ENCODE assay signal across 8 cellular contexts in genomic region chr18:26655614-26656400, GRCh38.
DNase-seq lines count a peak whose midpoint lies in the region; ATAC-seq and TF ChIP-seq lines count a peak whose summit lies in the region.

No MANE protein-coding gene starts in this region.

- H3K27me3 Mint-ChIP-seq in activated T-helper 1 cell treated with anti-CD3 and anti-CD28 coated beads, Interleukin-12 subunit alpha, Interleukin-12 subunit beta, Interleukin-2, Interleukin-4 antibody, amounts not matched to agents 30 ng/mL and 10 ng/mL and 1 ng/mL, durations not matched to agents 14 hours and 24 hours and 36 hours (ENCODE audit: insufficient read depth): peaks cover 77% of the 10 kb centered on the region

- H3K9me3 Mint-ChIP-seq in activated T-helper 1 cell treated with anti-CD3 and anti-CD28 coated beads, Interleukin-12 subunit alpha, Interleukin-12 subunit beta, Interleukin-2, Interleukin-4 antibody, amounts not matched to agents 30 ng/mL and 10 ng/mL and 1 ng/mL, durations not matched to agents 14 hours and 24 hours and 36 hours: no peaks in the 10 kb centered on the region

- peak overlapping the region; percentile 41 for H3K4me3 Mint-ChIP-seq in activated T-helper 1 cell treated with anti-CD3 and anti-CD28 coated beads, Interleukin-12 subunit alpha, Interleukin-12 subunit beta, Interleukin-2, Interleukin-4 antibody, amounts not matched to agents 30 ng/mL and 10 ng/mL and 1 ng/mL, durations not matched to agents 14 hours and 24 hours and 36 hours

- H3K4me1 ChIP-seq in MM.1S (ENCODE audit: low read length): no peaks in the 10 kb centered on the region

- H3K9me3 ChIP-seq in MM.1S (replicated peaks; ENCODE audit: insufficient read depth, low read length): no peaks in the 10 kb centered on the region

- TF ChIP-seq CTCF in MM.1S (IDR thresholded peaks at IDR 0.05; ENCODE audit: low read length): no peak
- TF ChIP-seq CTCF in omental fat pad (IDR thresholded peaks at IDR 0.05): no peak

- H3K9me2 ChIP-seq in MM.1S (replicated peaks; ENCODE audit: insufficient read depth, low read length): no peaks in the 10 kb centered on the region

- intact Hi-C loops in activated T-helper 1 cell treated with anti-CD3 and anti-CD28 coated beads, Interleukin-12 subunit alpha, Interleukin-12 subunit beta, Interleukin-2, Interleukin-4 antibody, amounts not matched to agents 30 ng/mL and 10 ng/mL and 1 ng/mL, durations not matched to agents 14 hours and 24 hours and 36 hours (cut with micrococcal nuclease): loop anchor here (2.0 kb wide), 1 partner anchor 107 kb away; the partner anchor contains the start of gene KCTD1
- intact Hi-C loops in Right ventricle myocardium superior (cut with DNase I): loop anchor here (10.0 kb wide), 1 partner anchor 271 kb away; no protein-coding TSS in a partner anchor

- H3K36me3 ChIP-seq in MM.1S (replicated peaks; ENCODE audit: insufficient read depth, low read length): no peaks in the 10 kb centered on the region

- H3F3A ChIP-seq in MM.1S (ENCODE audit: insufficient read depth, low read length): peaks cover 8% of the 10 kb centered on the region; the same call in 1 of the 2 replicates

- H2AFZ ChIP-seq in MM.1S (ENCODE audit: low read length): peak overlapping the region; percentile 48; the same call in 1 of the 2 replicates

- peaks cover 18% of the 10 kb centered on the region for H3K27me3 ChIP-seq in MM.1S (replicated peaks; ENCODE audit: insufficient read depth, low read length)

- H3K79me2 ChIP-seq in MM.1S (ENCODE audit: low read length): no peaks in the 10 kb centered on the region

- H3K4me1 Mint-ChIP-seq in activated T-helper 1 cell treated with anti-CD3 and anti-CD28 coated beads, Interleukin-12 subunit alpha, Interleukin-12 subunit beta, Interleukin-2, Interleukin-4 antibody, amounts not matched to agents 30 ng/mL and 10 ng/mL and 1 ng/mL, durations not matched to agents 14 hours and 24 hours and 36 hours (ENCODE audit: low read depth): peaks cover 18% of the 10 kb centered on the region

- no peaks in the 10 kb centered on the region for H4K20me1 ChIP-seq in MM.1S (ENCODE audit: insufficient read depth, low read length)

- H3K4me3 ChIP-seq in MM.1S (ENCODE audit: low read length): peak overlapping the region; percentile 63

- no peak overlapping the region for H3K27ac Mint-ChIP-seq in activated T-helper 1 cell treated with anti-CD3 and anti-CD28 coated beads, Interleukin-12 subunit alpha, Interleukin-12 subunit beta, Interleukin-2, Interleukin-4 antibody, amounts not matched to agents 30 ng/mL and 10 ng/mL and 1 ng/mL, durations not matched to agents 14 hours and 24 hours and 36 hours

- peak overlapping the region; percentile 72 for H3K4me2 ChIP-seq in MM.1S (ENCODE audit: low read depth, low read length)

- ATAC-seq in Right ventricle myocardium superior (ENCODE audit: poor library complexity) (peak; percentile 83), omental fat pad (ENCODE audit: low FRiP score) (peak; percentile 35), GM19035 (IDR thresholded peaks at IDR 0.05; ENCODE audit: unreplicated experiment) (no peak)

- H3K27ac ChIP-seq in MM.1S (ENCODE audit: low read length): no peak overlapping the region

- no peak overlapping the region for H3K9ac ChIP-seq in MM.1S (ENCODE audit: low read length)

- DNase-seq in NCI-H1417 (lab: John Stamatoyannopoulos, UW): peak; percentile 53 to 81 (median 75)
- DNase-seq in NCI-H1417 treated with DMSO at 0.1 percent for 48 hours (lab: John Stamatoyannopoulos, UW): no peak
- DNase-seq in MM.1S: peak; percentile 12
- DNase-seq in activated T-helper 1 cell treated with anti-CD3 and anti-CD28 coated beads, Interleukin-12 subunit alpha, Interleukin-12 subunit beta, Interleukin-2, Interleukin-4 antibody, amounts not matched to agents 30 ng/mL and 10 ng/mL and 1 ng/mL, durations not matched to agents 14 hours and 24 hours and 36 hours (ENCODE audit: low spot score): no peak
- DNase-seq in Right ventricle myocardium superior: peak; percentile 76
- no peak for DNase-seq in omental fat pad (ENCODE audit: low spot score)
- DNase-seq in activated naive CD4-positive, alpha-beta T cell treated with anti-CD3 and anti-CD28 coated beads, Interleukin-2, amount 50 U/mL, for 16 hours: no peak

- H3K36me3 Mint-ChIP-seq in activated T-helper 1 cell treated with anti-CD3 and anti-CD28 coated beads, Interleukin-12 subunit alpha, Interleukin-12 subunit beta, Interleukin-2, Interleukin-4 antibody, amounts not matched to agents 30 ng/mL and 10 ng/mL and 1 ng/mL, durations not matched to agents 14 hours and 24 hours and 36 hours (ENCODE audit: low read depth): peaks cover 1% of the 10 kb centered on the region

Comparison
In these comparisons a context has a peak if more than half of its experiments do, and no peak if none do; other contexts are left out.
1. DNase-seq: peak in NCI-H1417 (3 of 3), MM.1S (single experiment) and Right ventricle myocardium superior (single experiment); none in NCI-H1417 treated with DMSO at 0.1 percent for 48 hours (single experiment), activated T-helper 1 cell treated with anti-CD3 and anti-CD28 coated beads, Interleukin-12 subunit alpha, Interleukin-12 subunit beta, Interleukin-2, Interleukin-4 antibody, amounts not matched to agents 30 ng/mL and 10 ng/mL and 1 ng/mL, durations not matched to agents 14 hours and 24 hours and 36 hours (single experiment), omental fat pad (single experiment) and activated naive CD4-positive, alpha-beta T cell treated with anti-CD3 and anti-CD28 coated beads, Interleukin-2, amount 50 U/mL, for 16 hours (single experiment).